ENCODE assay signal across 1 cellular context in the genomic region with DNA sequence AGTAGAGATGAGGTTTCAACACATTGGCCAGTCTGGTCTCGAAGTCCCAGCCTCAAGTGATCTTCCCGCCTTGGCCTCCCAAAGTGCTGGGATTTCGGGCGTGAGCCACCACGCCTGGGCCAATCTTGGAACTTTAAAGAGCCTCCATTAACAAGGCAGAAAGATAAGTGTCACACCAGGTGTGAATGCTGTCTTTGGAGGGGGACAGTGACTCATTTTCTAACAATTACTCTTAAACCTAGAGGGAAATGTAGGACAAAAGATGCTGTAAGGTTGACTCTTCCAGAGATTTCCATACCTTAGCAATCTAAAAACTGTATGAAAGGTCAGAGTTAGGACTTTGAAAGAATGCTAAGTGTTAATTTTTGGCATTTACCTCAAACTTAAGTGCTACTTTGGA.
A peak's percentile ranks its signal among the peaks of the same experiment; 100 is the strongest.
TF ChIP-seq lines count a peak whose summit lies in the region.

No MANE protein-coding gene starts in this region.

TF ChIP-seq in HepG2, 621 proteins besides CTCF, POLR2A, EP300 and RAD21 (continued from another document):
- TF ChIP-seq, protein P1, sequence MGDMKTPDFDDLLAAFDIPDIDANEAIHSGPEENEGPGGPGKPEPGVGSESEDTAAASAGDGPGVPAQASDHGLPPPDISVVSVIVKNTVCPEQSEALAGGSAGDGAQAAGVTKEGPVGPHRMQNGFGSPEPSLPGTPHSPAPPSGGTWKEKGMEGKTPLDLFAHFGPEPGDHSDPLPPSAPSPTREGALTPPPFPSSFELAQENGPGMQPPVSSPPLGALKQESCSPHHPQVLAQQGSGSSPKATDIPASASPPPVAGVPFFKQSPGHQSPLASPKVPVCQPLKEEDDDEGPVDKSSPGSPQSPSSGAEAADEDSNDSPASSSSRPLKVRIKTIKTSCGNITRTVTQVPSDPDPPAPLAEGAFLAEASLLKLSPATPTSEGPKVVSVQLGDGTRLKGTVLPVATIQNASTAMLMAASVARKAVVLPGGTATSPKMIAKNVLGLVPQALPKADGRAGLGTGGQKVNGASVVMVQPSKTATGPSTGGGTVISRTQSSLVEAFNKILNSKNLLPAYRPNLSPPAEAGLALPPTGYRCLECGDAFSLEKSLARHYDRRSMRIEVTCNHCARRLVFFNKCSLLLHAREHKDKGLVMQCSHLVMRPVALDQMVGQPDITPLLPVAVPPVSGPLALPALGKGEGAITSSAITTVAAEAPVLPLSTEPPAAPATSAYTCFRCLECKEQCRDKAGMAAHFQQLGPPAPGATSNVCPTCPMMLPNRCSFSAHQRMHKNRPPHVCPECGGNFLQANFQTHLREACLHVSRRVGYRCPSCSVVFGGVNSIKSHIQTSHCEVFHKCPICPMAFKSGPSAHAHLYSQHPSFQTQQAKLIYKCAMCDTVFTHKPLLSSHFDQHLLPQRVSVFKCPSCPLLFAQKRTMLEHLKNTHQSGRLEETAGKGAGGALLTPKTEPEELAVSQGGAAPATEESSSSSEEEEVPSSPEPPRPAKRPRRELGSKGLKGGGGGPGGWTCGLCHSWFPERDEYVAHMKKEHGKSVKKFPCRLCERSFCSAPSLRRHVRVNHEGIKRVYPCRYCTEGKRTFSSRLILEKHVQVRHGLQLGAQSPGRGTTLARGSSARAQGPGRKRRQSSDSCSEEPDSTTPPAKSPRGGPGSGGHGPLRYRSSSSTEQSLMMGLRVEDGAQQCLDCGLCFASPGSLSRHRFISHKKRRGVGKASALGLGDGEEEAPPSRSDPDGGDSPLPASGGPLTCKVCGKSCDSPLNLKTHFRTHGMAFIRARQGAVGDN (CRISPR knock-in tag; IDR thresholded peaks at IDR 0.05), result peak; percentile 36
- no peak for TF ChIP-seq SMC3 (IDR thresholded peaks at IDR 0.05; ENCODE audit: low read length)
- no peak for TF ChIP-seq SOX6 (IDR thresholded peaks at IDR 0.05)
- no peak for TF ChIP-seq SOX6 (CRISPR knock-in tag; IDR thresholded peaks at IDR 0.05)
- no peak for TF ChIP-seq ZBTB38 (CRISPR knock-in tag; IDR thresholded peaks at IDR 0.05)
- peak; percentile 22; the same call in 1 of the 2 replicates for TF ChIP-seq ZNF430 (CRISPR knock-in tag; IDR thresholded peaks at IDR 0.05)
- TF ChIP-seq, protein P2, sequence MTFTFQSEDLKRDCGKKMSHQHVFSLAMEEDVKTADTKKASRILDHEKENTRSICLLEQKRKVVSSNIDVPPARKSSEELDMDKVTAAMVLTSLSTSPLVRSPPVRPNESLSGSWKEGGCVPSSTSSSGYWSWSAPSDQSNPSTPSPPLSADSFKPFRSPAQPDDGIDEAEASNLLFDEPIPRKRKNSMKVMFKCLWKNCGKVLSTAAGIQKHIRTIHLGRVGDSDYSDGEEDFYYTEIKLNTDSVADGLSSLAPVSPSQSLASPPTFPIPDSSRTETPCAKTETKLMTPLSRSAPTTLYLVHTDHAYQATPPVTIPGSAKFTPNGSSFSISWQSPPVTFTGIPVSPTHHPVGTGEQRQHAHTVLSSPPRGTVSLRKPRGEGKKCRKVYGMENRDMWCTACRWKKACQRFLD (CRISPR knock-in tag; IDR thresholded peaks at IDR 0.05; ENCODE audit: borderline replicate concordance), result no peak
- TF ChIP-seq ARID2 (CRISPR knock-in tag; IDR thresholded peaks at IDR 0.05; ENCODE audit: borderline replicate concordance), result 0 out of 2 replicates have a peak, but pooled peaks have one; percentile 9
- no peak for TF ChIP-seq TBP (CRISPR knock-in tag; IDR thresholded peaks at IDR 0.05)
- TF ChIP-seq IKZF1 (IDR thresholded peaks at IDR 0.05), result no peak
- TF ChIP-seq ZNF660 (CRISPR knock-in tag; IDR thresholded peaks at IDR 0.05; ENCODE audit: borderline replicate concordance, low read depth), result no peak
- TF ChIP-seq TP53 (CRISPR knock-in tag; conservative IDR thresholded peaks at IDR 0.05), result no peak
